In the genomic region with DNA sequence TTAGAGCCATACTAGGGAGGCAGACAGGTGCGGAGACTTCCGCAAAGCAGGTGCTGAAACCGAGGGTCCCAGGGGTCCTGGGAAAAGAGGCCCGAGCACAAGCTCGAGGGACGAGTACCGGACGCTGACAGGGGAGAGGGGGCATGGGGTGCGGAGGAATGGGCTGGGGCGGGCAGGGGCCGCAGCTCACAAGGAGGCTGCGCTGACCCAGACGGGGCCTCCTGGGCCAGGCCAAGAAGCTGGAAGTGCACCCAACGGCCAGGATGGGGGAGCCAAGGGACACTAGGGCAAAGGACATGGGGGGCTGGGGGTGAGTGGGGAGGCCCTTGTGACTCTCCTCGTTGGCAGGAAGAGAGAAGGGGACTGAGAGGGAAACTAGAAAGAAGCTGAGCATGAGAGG, we compare ENCODE assay signal across 10 cellular contexts. TPM values are rescaled to one million over a fixed set of nuclear protein-coding genes. Genes with fewer than 3 reads are reported as not detected.
DNase-seq lines count a peak whose midpoint lies in the region; ATAC-seq and TF ChIP-seq lines count a peak whose summit lies in the region.
"Had no signal": no experiment of that assay in that cellular context is flagged by ENCODE, and none has a peak within 500 bp of the region (broad histone marks: within the 10 kb centered on the region; RNA-seq: fewer than 3 reads in every experiment).

No MANE protein-coding gene starts in this region.

- H3K4me3 Mint-ChIP-seq in activated CD4-positive, alpha-beta T cell treated with anti-CD3 and anti-CD28 coated beads for 36 hours = peak overlapping the region; percentile 88

- no peak for DNase-seq in activated CD4-positive, alpha-beta T cell treated with anti-CD3 and anti-CD28 coated beads for 36 hours
- no peak for DNase-seq in activated CD4-positive, alpha-beta T cell treated with anti-CD3 and anti-CD28 coated beads, Interleukin-2, amount 50 U/mL, for 1 hour
- DNase-seq in skeletal muscle cell (ENCODE audit: low read depth) (no peak), transverse colon (no peak), NCI-H1694 (lab: John Stamatoyannopoulos, UW) (no peak), LoVo (ENCODE audit: low spot score) (no peak)
- DNase-seq: stimulated activated CD4-positive, alpha-beta T cell treated with anti-CD3 and anti-CD28 coated beads, Interleukin-1b, Interleukin-23, amount 100 ng/mL, for 48 hours; tibial artery had no signal

- H3K4me1 Mint-ChIP-seq in activated CD4-positive, alpha-beta T cell treated with anti-CD3 and anti-CD28 coated beads for 36 hours = peaks cover 40% of the 10 kb centered on the region

- CTCF ChIA-PET in activated CD4-positive, alpha-beta T cell treated with anti-CD3 and anti-CD28 coated beads for 36 hours (lab: Charles Lee) = interaction anchor here (2.1 kb wide), 1 partner anchor 152 kb away, joined by 7 read pairs; no protein-coding TSS in a partner anchor

- peaks cover 28% of the 10 kb centered on the region for H3K36me3 Mint-ChIP-seq in activated CD4-positive, alpha-beta T cell treated with anti-CD3 and anti-CD28 coated beads for 36 hours (ENCODE audit: low read depth)

- no peak overlapping the region for H2AFZ ChIP-seq in OCI-LY1 (ENCODE audit: low read length)

- no peaks in the 10 kb centered on the region for H3K9me2 ChIP-seq in OCI-LY1 (ENCODE audit: low read depth, low read length)

- H3K9ac ChIP-seq in OCI-LY1 (ENCODE audit: low read length) = peak overlapping the region; percentile 97
- H3K9ac ChIP-seq in duodenal mucosa (ENCODE audit: low read depth in 1 of 2, low read length in 2 of 2) = no peak overlapping the region

- H3K4me2 ChIP-seq in OCI-LY1 (ENCODE audit: low read length) = peak overlapping the region; percentile 99

- 75 to 88% methylated on average over 2 to 15 of the region's 15 CpGs for WGBS in transverse colon (ENCODE audit: low coverage in 1 of 2), 2 donors

- H3K27ac Mint-ChIP-seq in activated CD4-positive, alpha-beta T cell treated with anti-CD3 and anti-CD28 coated beads for 36 hours = peak overlapping the region; percentile 24

- no peaks in the 10 kb centered on the region for H3K27me3 Mint-ChIP-seq in activated CD4-positive, alpha-beta T cell treated with anti-CD3 and anti-CD28 coated beads for 36 hours

- H3K27me3 ChIP-seq in OCI-LY1 (ENCODE audit: insufficient read depth, low read length) (no peaks in the 10 kb centered on the region), duodenal mucosa (ENCODE audit: control insufficient read depth in 1 of 2, insufficient read depth in 2 of 2, low read length in 2 of 2) (no peaks in the 10 kb centered on the region), transverse colon (no peaks in the 10 kb centered on the region)
- H3K27me3 ChIP-seq: tibial artery had no signal

- peaks cover 49% of the 10 kb centered on the region for H3K4me1 ChIP-seq in OCI-LY1 (ENCODE audit: insufficient read depth, low read length, severe bottlenecking)
- peaks cover 20 to 34% of the 10 kb centered on the region in 2 donors for H3K4me1 ChIP-seq in duodenal mucosa (ENCODE audit: control insufficient read depth in 1 of 2, insufficient read depth in 2 of 2, low read length in 2 of 2)
- peaks cover 12 to 38% (median 28%) of the 10 kb centered on the region in 4 donors for H3K4me1 ChIP-seq in transverse colon

- TF ChIP-seq EP300 in transverse colon (IDR thresholded peaks at IDR 0.05; ENCODE audit: low read depth) = no peak

- peaks cover 12% of the 10 kb centered on the region for H3K79me2 ChIP-seq in OCI-LY1 (ENCODE audit: insufficient read depth, low read length)

- ATAC-seq in activated CD4-positive, alpha-beta T cell treated with anti-CD3 and anti-CD28 coated beads for 36 hours = no peak

- H4K20me1 ChIP-seq in OCI-LY1 (ENCODE audit: insufficient read depth, low read length) = no peaks in the 10 kb centered on the region

- H3K9me3 Mint-ChIP-seq in activated CD4-positive, alpha-beta T cell treated with anti-CD3 and anti-CD28 coated beads for 36 hours (ENCODE audit: low read depth) = no peaks in the 10 kb centered on the region

- H3K9me3 ChIP-seq in OCI-LY1 (ENCODE audit: low read length) = no peaks in the 10 kb centered on the region
- no peaks in the 10 kb centered on the region for H3K9me3 ChIP-seq in duodenal mucosa (ENCODE audit: control insufficient read depth in 1 of 2, low read length in 2 of 2)
- H3K9me3 ChIP-seq in transverse colon = no peaks in the 10 kb centered on the region
- H3K9me3 ChIP-seq: tibial artery had no signal

- TF ChIP-seq CTCF in OCI-LY1 (IDR thresholded peaks at IDR 0.05; ENCODE audit: low read length) (no peak), transverse colon (IDR thresholded peaks at IDR 0.05) (no peak)

- H3K27ac ChIP-seq in OCI-LY1 (ENCODE audit: low read depth, low read length, poor library complexity, severe bottlenecking) (peak overlapping the region; percentile 50), duodenal mucosa (ENCODE audit: low read depth, low read length) (no peak overlapping the region), transverse colon (peak overlapping the region in 1 of 4 donors; percentile 85)

- intact Hi-C loops in activated CD4-positive, alpha-beta T cell treated with anti-CD3 and anti-CD28 coated beads for 36 hours (cut with DNase I, micrococcal nuclease) = no loop called here
- intact Hi-C loops in transverse colon (cut with DNase I; ENCODE audit: low total_unique reads) = no loop called here

- POLR2A ChIA-PET in activated CD4-positive, alpha-beta T cell treated with anti-CD3 and anti-CD28 coated beads for 36 hours (lab: Charles Lee) = interaction anchor here (0.6 to 0.8 kb wide), 3 partner anchors 9 to 62 kb away, joined by 3 to 5 read pairs (median 3); no protein-coding TSS in a partner anchor

- H3F3A ChIP-seq in OCI-LY1 (ENCODE audit: insufficient read depth, low read length) = no peaks in the 10 kb centered on the region

- TF ChIP-seq POLR2A in transverse colon (IDR thresholded peaks at IDR 0.05) = no peak

- in situ Hi-C loops in transverse colon (cut with MboI; ENCODE audit: low pct_ligation_motif_present in 1 of 4, low pct_unique_long_range_greater_than_20kb in 1 of 4, low sequenced_read_pairs in 3 of 4) = no loop called here

- peaks cover 42% of the 10 kb centered on the region for H3K36me3 ChIP-seq in OCI-LY1 (ENCODE audit: insufficient read depth, low read length)
- H3K36me3 ChIP-seq in duodenal mucosa (ENCODE audit: control insufficient read depth in 1 of 2, insufficient read depth in 2 of 2, low read length in 2 of 2) = peaks cover 5 to 31% of the 10 kb centered on the region in 2 donors
- H3K36me3 ChIP-seq in transverse colon = peaks cover 0 to 19% (median 8%) of the 10 kb centered on the region in 4 donors

- H3K4me3 ChIP-seq in OCI-LY1 (ENCODE audit: low read depth, low read length, poor library complexity, severe bottlenecking) = peak overlapping the region; percentile 99
- peak overlapping the region; percentile 90 to 94 for H3K4me3 ChIP-seq in duodenal mucosa (ENCODE audit: low read depth in 1 of 2, low read length in 2 of 2)
- peak overlapping the region; percentile 89 for H3K4me3 ChIP-seq in skeletal muscle cell (ENCODE audit: low read depth, low read length)
- H3K4me3 ChIP-seq in transverse colon = no peak overlapping the region

RNA-seq across cellular contexts. Expression of gene POLR2E, which starts 1.8 kb away (rescaled TPM):
- total RNA-seq in activated CD4-positive, alpha-beta T cell treated with anti-CD3 and anti-CD28 coated beads for 36 hours = 100 to 1,000 TPM; 171 to 229 TPM
- 100 to 1,000 TPM in 2 of 4 donors, 10 to 100 TPM in 2; 74.8 to 167 (median 103) TPM for total RNA-seq in transverse colon

RNA-seq across cellular contexts. Expression of gene GPX4, which starts 10.5 kb away (rescaled TPM):
- total RNA-seq in activated CD4-positive, alpha-beta T cell treated with anti-CD3 and anti-CD28 coated beads for 36 hours = 100 to 1,000 TPM; 192 to 218 TPM
- 100 to 1,000 TPM; 115 to 426 (median 261) TPM for total RNA-seq in transverse colon

RNA-seq across cellular contexts. Expression of gene ARHGAP45, which starts 26.4 kb away (rescaled TPM):
- total RNA-seq in activated CD4-positive, alpha-beta T cell treated with anti-CD3 and anti-CD28 coated beads for 36 hours = 100 to 1,000 TPM; 107 to 137 TPM
- 100 to 1,000 TPM in 1 of 4 donors, 10 to 100 TPM in 2, 1 to 10 TPM in 1; 10.0 to 174 (median 76.9) TPM for total RNA-seq in transverse colon

RNA-seq across cellular contexts. Expression of gene ABCA7, which starts 53.4 kb away (rescaled TPM):
- total RNA-seq in activated CD4-positive, alpha-beta T cell treated with anti-CD3 and anti-CD28 coated beads for 36 hours = 10 to 100 TPM; 14.4 to 16.9 TPM
- 100 to 1,000 TPM in 1 of 4 donors, 10 to 100 TPM in 3; 47.1 to 128 (median 82.0) TPM for total RNA-seq in transverse colon

Comparison
In these comparisons a context has a peak if more than half of its experiments do, and no peak if none do; other contexts are left out.
1. H3K4me3 ChIP-seq: peak in OCI-LY1 (single experiment), duodenal mucosa (2 of 2) and skeletal muscle cell (single experiment); none in transverse colon (0 of 4).